Comparison of ENCODE assay signal across 28 cellular contexts in the genomic region with DNA sequence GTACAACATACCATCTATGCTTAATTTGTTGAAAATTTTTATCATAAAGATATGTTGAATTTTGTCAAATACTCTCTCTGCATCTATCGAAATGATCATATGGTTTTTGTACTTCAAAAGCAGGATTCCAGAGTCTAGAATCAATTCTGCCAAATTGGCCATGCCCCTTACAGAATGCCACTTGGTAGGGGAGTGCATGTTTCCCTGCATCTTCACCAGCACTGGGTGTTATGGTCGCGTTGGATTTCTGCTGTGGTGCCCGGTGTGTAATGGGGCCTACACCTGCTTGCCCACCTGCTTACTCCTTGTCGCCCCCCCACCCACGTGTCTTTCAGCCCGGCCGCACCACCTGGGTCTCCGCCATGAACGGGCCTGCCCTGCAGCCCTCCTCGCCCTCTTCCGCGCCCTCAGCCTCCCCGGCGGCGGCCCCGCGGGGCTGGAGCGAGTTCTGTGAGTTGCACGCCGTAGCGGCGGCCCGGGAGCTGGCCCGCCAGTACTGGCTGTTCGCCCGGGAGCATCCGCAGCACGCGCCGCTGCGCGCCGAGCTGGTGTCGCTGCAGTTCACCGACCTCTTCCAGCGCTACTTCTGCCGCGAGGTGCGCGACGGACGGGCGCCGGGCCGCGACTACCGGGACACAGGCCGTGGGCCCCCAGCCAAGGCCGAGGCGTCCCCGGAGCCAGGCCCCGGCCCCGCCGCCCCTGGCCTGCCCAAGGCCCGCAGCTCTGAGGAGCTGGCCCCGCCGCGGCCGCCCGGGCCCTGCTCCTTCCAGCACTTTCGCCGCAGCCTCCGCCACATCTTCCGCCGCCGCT.
"Had no signal": no experiment of that assay in that cellular context is flagged by ENCODE, and none has a peak within 500 bp of the region (broad histone marks: within the 10 kb centered on the region; RNA-seq: fewer than 3 reads in every experiment).

No MANE protein-coding gene starts in this region.

- H3K9me3 Mint-ChIP-seq: activated CD4-positive, alpha-beta memory T cell treated with anti-CD3 and anti-CD28 coated beads, Interleukin-2, amount 10 ng/mL, durations not matched to agents 7 days and 5 days; activated naive CD4-positive, alpha-beta T cell treated with anti-CD3 and anti-CD28 coated beads for 36 hours; activated T-helper 17 cell treated with anti-CD3 and anti-CD28 coated beads, Interleukin-2, amount 50 U/mL, for 72 hours had no signal

- ATAC-seq: activated CD4-positive, alpha-beta T cell treated with anti-CD3 and anti-CD28 coated beads for 36 hours; activated T-helper 17 cell treated with anti-CD3 and anti-CD28 coated beads, Interleukin-2, amount 50 U/mL, for 72 hours; T-helper 17 cell had no signal

- H3K27me3 ChIP-seq: brain microvascular endothelial cell, cardiac muscle cell, Peyer's patch had no signal

- DNase-seq: activated CD4-positive, alpha-beta memory T cell treated with anti-CD3 and anti-CD28 coated beads, Interleukin-2, amount 10 ng/mL, durations not matched to agents 7 days and 5 days; activated CD4-positive, alpha-beta T cell treated with anti-CD3 and anti-CD28 coated beads for 36 hours; activated CD4-positive, alpha-beta T cell treated with anti-CD3 and anti-CD28 coated beads, Interleukin-2, amount 50 U/mL, for 1 hour; activated CD4-positive, CD25-positive, alpha-beta regulatory T cell; activated gamma-delta T cell; activated naive CD4-positive, alpha-beta T cell treated with anti-CD3 and anti-CD28 coated beads for 36 hours; activated T-cell treated with anti-CD3 and anti-CD28 coated beads for 4 hours; activated T-cell treated with anti-CD3 and anti-CD28 coated beads, Interleukin-2, amount 50 U/mL, for 48 hours; brain microvascular endothelial cell; Karpas-422; MM.1S; NCI-H1105; NCI-H1436; NCI-H1694 treated with DMSO at 0.1 percent for 48 hours; NCI-H2029 treated with DMSO at 0.1 percent for 48 hours; NCI-H345; NCI-H510A; NCI-H526 treated with DMSO at 0.1 percent for 48 hours; NCI-H82; OCI-M1; Peyer's patch; SIG-M5; T-helper 17 cell; T-helper 9 cell had no signal

- H3K36me3 Mint-ChIP-seq: activated naive CD8-positive, alpha-beta T cell had no signal

- H3K27ac ChIP-seq: brain microvascular endothelial cell, cardiac muscle cell, Peyer's patch, RWPE1 had no signal

- H3K4me3 Mint-ChIP-seq: activated CD4-positive, alpha-beta memory T cell treated with anti-CD3 and anti-CD28 coated beads, Interleukin-2, amount 10 ng/mL, durations not matched to agents 7 days and 5 days; activated CD4-positive, alpha-beta T cell treated with anti-CD3 and anti-CD28 coated beads for 36 hours; activated naive CD4-positive, alpha-beta T cell treated with anti-CD3 and anti-CD28 coated beads for 36 hours; activated naive CD8-positive, alpha-beta T cell; activated T-helper 17 cell treated with anti-CD3 and anti-CD28 coated beads, Interleukin-2, amount 50 U/mL, for 72 hours had no signal

- H3K4me3 ChIP-seq: cardiac muscle cell, Peyer's patch had no signal

- H3K27me3 Mint-ChIP-seq: activated CD4-positive, alpha-beta memory T cell treated with anti-CD3 and anti-CD28 coated beads, Interleukin-2, amount 10 ng/mL, durations not matched to agents 7 days and 5 days; activated CD4-positive, alpha-beta T cell treated with anti-CD3 and anti-CD28 coated beads for 36 hours; activated naive CD8-positive, alpha-beta T cell; activated T-helper 17 cell treated with anti-CD3 and anti-CD28 coated beads, Interleukin-2, amount 50 U/mL, for 72 hours; T-helper 17 cell had no signal

- H3K9me3 ChIP-seq: Peyer's patch had no signal

- H3K27ac Mint-ChIP-seq: activated CD4-positive, alpha-beta memory T cell treated with anti-CD3 and anti-CD28 coated beads, Interleukin-2, amount 10 ng/mL, durations not matched to agents 7 days and 5 days; activated CD4-positive, alpha-beta T cell treated with anti-CD3 and anti-CD28 coated beads for 36 hours; activated naive CD4-positive, alpha-beta T cell treated with anti-CD3 and anti-CD28 coated beads for 36 hours; activated naive CD8-positive, alpha-beta T cell; activated T-helper 17 cell treated with anti-CD3 and anti-CD28 coated beads, Interleukin-2, amount 50 U/mL, for 72 hours had no signal

- H3K36me3 ChIP-seq: cardiac muscle cell had no signal
